8 cellular contexts compared by ENCODE assay signal in genomic region chr9:81686614-81687520, GRCh38. TPM values are rescaled to one million over a fixed set of nuclear protein-coding genes. Genes with fewer than 3 reads are reported as not detected.
DNase-seq lines count a peak whose midpoint lies in the region; ATAC-seq and TF ChIP-seq lines count a peak whose summit lies in the region.

No MANE protein-coding gene starts in this region.

- peaks cover 9% of the 10 kb centered on the region for H3K36me3 Mint-ChIP-seq in neural progenitor cell

- peaks cover 13% of the 10 kb centered on the region for H3K4me1 Mint-ChIP-seq in neural progenitor cell

- DNase-seq in ELR (ENCODE audit: low read depth) (peak; percentile 88), HL-60 (ENCODE audit: low read depth in 1 of 2, low spot score in 1 of 2) (peak in 1 of 2 experiments; percentile 23), NCI-H69 (lab: John Stamatoyannopoulos, UW) (peak; percentile 97), adipocyte (ENCODE audit: low read depth) (peak; percentile 95), Right ventricle myocardium inferior (ENCODE audit: missing footprints) (peak; percentile 90), neural progenitor cell (ENCODE audit: low spot score) (peak; percentile 96)

- H3K4me2 ChIP-seq in neural progenitor cell = peak overlapping the region; percentile 94

- peak overlapping the region; percentile 94 for H3K9ac ChIP-seq in adipocyte (ENCODE audit: low read length)
- peak overlapping the region; percentile 53 for H3K9ac ChIP-seq in neural progenitor cell

- no peak overlapping the region for H3K4me3 Mint-ChIP-seq in neural progenitor cell

- peaks cover 74% of the 10 kb centered on the region for H3K79me2 ChIP-seq in neural progenitor cell (ENCODE audit: low read depth)

- H3K4me1 ChIP-seq in adipocyte (ENCODE audit: control insufficient read depth, insufficient read depth, low read length) (peaks cover 41% of the 10 kb centered on the region), neural progenitor cell (peaks cover 55% of the 10 kb centered on the region)

- H3K4me3 ChIP-seq in HL-60 (replicated peaks; ENCODE audit: insufficient read depth, low read length) (peak overlapping the region; percentile 69), adipocyte (ENCODE audit: low read length) (peak overlapping the region; percentile 87), neural progenitor cell (peak overlapping the region; percentile 92)

- peak overlapping the region; percentile 97 for H3K27ac Mint-ChIP-seq in neural progenitor cell

- H3K36me3 ChIP-seq in adipocyte (ENCODE audit: control insufficient read depth, insufficient read depth, low read length, severe bottlenecking) (peaks cover 34% of the 10 kb centered on the region), neural progenitor cell (no peaks in the 10 kb centered on the region)

- ATAC-seq in Right ventricle myocardium inferior (peak; percentile 28), GM21529 (IDR thresholded peaks at IDR 0.05; ENCODE audit: unreplicated experiment) (no peak), GM19328 (IDR thresholded peaks at IDR 0.05; ENCODE audit: unreplicated experiment) (no peak)

- H3K9me3 Mint-ChIP-seq in neural progenitor cell = no peaks in the 10 kb centered on the region

- TF ChIP-seq CTCF in HL-60 (IDR thresholded peaks at IDR 0.05; ENCODE audit: insufficient read depth, low read length) = peak; percentile 7
- TF ChIP-seq CTCF in neural progenitor cell (IDR thresholded peaks at IDR 0.05) = peak; percentile 74

- no peak overlapping the region for H2AFZ ChIP-seq in neural progenitor cell (replicated peaks)

- H3K9me3 ChIP-seq in adipocyte (ENCODE audit: control insufficient read depth, low read length) (no peaks in the 10 kb centered on the region), neural progenitor cell (ENCODE audit: low read depth) (no peaks in the 10 kb centered on the region)

- H3K27ac ChIP-seq in HL-60 (replicated peaks) (no peak overlapping the region), neural progenitor cell (no peak overlapping the region)

- H3K27me3 ChIP-seq in HL-60 (ENCODE audit: insufficient read depth, poor library complexity, severe bottlenecking) (peaks cover 52% of the 10 kb centered on the region), adipocyte (replicated peaks; ENCODE audit: control insufficient read depth, insufficient read depth, low read length) (no peaks in the 10 kb centered on the region), neural progenitor cell (peaks cover 15% of the 10 kb centered on the region)

- peaks cover 16% of the 10 kb centered on the region for H3K27me3 Mint-ChIP-seq in neural progenitor cell (ENCODE audit: insufficient read depth, low read depth)

- peaks cover 50% of the 10 kb centered on the region for H4K20me1 ChIP-seq in neural progenitor cell (ENCODE audit: low read depth)

- intact Hi-C loops in Right ventricle myocardium inferior (cut with DNase I) = loop anchor here (1.0 to 10.0 kb wide), 4 partner anchors 138 to 808 kb away; no protein-coding TSS in a partner anchor

- peaks cover 8% of the 10 kb centered on the region for H3F3A ChIP-seq in neural progenitor cell (ENCODE audit: low read depth)

RNA-seq across cellular contexts. Expression of gene TLE1, which starts 2.5 kb away (rescaled TPM):
- total RNA-seq in Right ventricle myocardium inferior (9.8 TPM), neural progenitor cell (ENCODE audit: low replicate concordance) (51.9 and 54.7 TPM in 2 replicates)
